ENCODE assay signal across 11 cellular contexts in genomic region chr14:35300228-35300627, GRCh38. TPM values are rescaled to one million over a fixed set of nuclear protein-coding genes. Genes with fewer than 3 reads are reported as not detected.
A peak's percentile ranks its signal among the peaks of the same experiment; 100 is the strongest.
DNase-seq lines count a peak whose midpoint lies in the region; ATAC-seq and TF ChIP-seq lines count a peak whose summit lies in the region.
"Had no signal": no experiment of that assay in that cellular context is flagged by ENCODE, and none has a peak within 500 bp of the region (broad histone marks: within the 10 kb centered on the region; RNA-seq: fewer than 3 reads in every experiment).

No MANE protein-coding gene starts in this region.

- H3K27me3 ChIP-seq in cardiac muscle cell = no peaks in the 10 kb centered on the region
- no peaks in the 10 kb centered on the region for H3K27me3 ChIP-seq in right cardiac atrium (ENCODE audit: control insufficient read depth, insufficient read depth)
- H3K27me3 ChIP-seq in SU-DHL-6 (ENCODE audit: low read length) = no peaks in the 10 kb centered on the region
- no peaks in the 10 kb centered on the region for H3K27me3 ChIP-seq in iPS-15b (ENCODE audit: control insufficient read depth, insufficient read depth, low read length)
- H3K27me3 ChIP-seq: tibial nerve had no signal

- peaks cover 99% of the 10 kb centered on the region for H3K79me2 ChIP-seq in SU-DHL-6 (ENCODE audit: insufficient read depth, low read length)

- H3K4me3 ChIP-seq in cardiac muscle cell = no peak overlapping the region
- H3K4me3 ChIP-seq in right cardiac atrium (ENCODE audit: low read length) = no peak overlapping the region
- no peak overlapping the region for H3K4me3 ChIP-seq in SU-DHL-6 (ENCODE audit: insufficient read depth, low read length, poor library complexity, severe bottlenecking)
- H3K4me3 ChIP-seq in iPS-15b (ENCODE audit: low read depth, low read length) = no peak overlapping the region
- H3K4me3 ChIP-seq: tibial nerve had no signal

- no peak overlapping the region for H3K9ac ChIP-seq in SU-DHL-6 (ENCODE audit: low read length)
- H3K9ac ChIP-seq in iPS-15b (ENCODE audit: low read depth, low read length) = peak overlapping the region; percentile 54

- H4K20me1 ChIP-seq in SU-DHL-6 (ENCODE audit: low read depth, low read length) = no peaks in the 10 kb centered on the region

- H3K9me2 ChIP-seq in SU-DHL-6 (replicated peaks; ENCODE audit: insufficient read depth, low read length) = no peaks in the 10 kb centered on the region

- H3K27ac Mint-ChIP-seq in type B pancreatic cell = peak overlapping the region; percentile 33

- DNase-seq in cardiac muscle cell (ENCODE audit: low read depth in 1 of 2, low spot score in 1 of 2) = no peak
- DNase-seq in right cardiac atrium = no peak
- DNase-seq in type B pancreatic cell (ENCODE audit: extremely low spot score, unreplicated experiment) = no peak
- no peak for DNase-seq in EL
- DNase-seq: NCI-H1092 treated with DMSO at 0.1 percent for 48 hours, OCI-M1 had no signal

- H3K27ac ChIP-seq in cardiac muscle cell (peak overlapping the region; percentile 85), right cardiac atrium (ENCODE audit: low read length) (no peak overlapping the region), SU-DHL-6 (ENCODE audit: low read depth, low read length) (peak overlapping the region; percentile 29; the same call in 1 of the 2 replicates)
- H3K27ac ChIP-seq: tibial nerve had no signal

- H3K4me2 ChIP-seq in SU-DHL-6 (ENCODE audit: low read depth, low read length, poor library complexity, severe bottlenecking) = peak overlapping the region; percentile 40

- H3K4me3 Mint-ChIP-seq in type B pancreatic cell = no peak overlapping the region

- H2AFZ ChIP-seq in SU-DHL-6 (ENCODE audit: low read depth, low read length, severe bottlenecking) = no peak overlapping the region

- peaks cover 8% of the 10 kb centered on the region for H3K4me1 Mint-ChIP-seq in type B pancreatic cell (ENCODE audit: unreplicated experiment)

- ATAC-seq in right cardiac atrium = no peak
- no peak for ATAC-seq in HG03025 (IDR thresholded peaks at IDR 0.05; ENCODE audit: low FRiP score, unreplicated experiment)
- no peak for ATAC-seq in HG02588 (IDR thresholded peaks at IDR 0.05; ENCODE audit: unreplicated experiment)

- H3K9me3 Mint-ChIP-seq in type B pancreatic cell = no peaks in the 10 kb centered on the region

- H3K4me1 ChIP-seq in cardiac muscle cell (ENCODE audit: low read depth) (peaks cover 19% of the 10 kb centered on the region), right cardiac atrium (ENCODE audit: control insufficient read depth, insufficient read depth, low read length) (peaks cover 1% of the 10 kb centered on the region), iPS-15b (ENCODE audit: control insufficient read depth, insufficient read depth, low read length) (no peaks in the 10 kb centered on the region)

- H3K9me3 ChIP-seq in cardiac muscle cell (ENCODE audit: low read depth) (no peaks in the 10 kb centered on the region), right cardiac atrium (ENCODE audit: control insufficient read depth, low read length) (no peaks in the 10 kb centered on the region), SU-DHL-6 (ENCODE audit: insufficient read depth, low read length) (no peaks in the 10 kb centered on the region), iPS-15b (ENCODE audit: control insufficient read depth, insufficient read depth, low read length) (no peaks in the 10 kb centered on the region)
- H3K9me3 ChIP-seq: tibial nerve had no signal

- H3K36me3 ChIP-seq in cardiac muscle cell (no peaks in the 10 kb centered on the region), SU-DHL-6 (ENCODE audit: low read length) (no peaks in the 10 kb centered on the region), iPS-15b (ENCODE audit: control insufficient read depth, insufficient read depth, low read length) (no peaks in the 10 kb centered on the region)

- 89% methylated on average over 3 of the region's 3 CpGs for WGBS in right cardiac atrium

- H3F3A ChIP-seq in SU-DHL-6 (ENCODE audit: insufficient read depth) = no peaks in the 10 kb centered on the region; the same call in 1 of the 2 replicates

- no peaks in the 10 kb centered on the region for H3K27me3 Mint-ChIP-seq in type B pancreatic cell

- TF ChIP-seq CTCF in cardiac muscle cell (IDR thresholded peaks at IDR 0.05; ENCODE audit: low read depth, low read length) (no peak), SU-DHL-6 (IDR thresholded peaks at IDR 0.05; ENCODE audit: insufficient read depth, low read length, poor library complexity, severe bottlenecking) (no peak), type B pancreatic cell (conservative IDR thresholded peaks at IDR 0.05) (no peak)

- intact Hi-C loops in right cardiac atrium (cut with DNase I) = no loop called here

- peaks cover 17% of the 10 kb centered on the region for H3K36me3 Mint-ChIP-seq in type B pancreatic cell

RNA-seq across cellular contexts. Expression of gene PSMA6, which starts 8.0 kb away (rescaled TPM):
- total RNA-seq in cardiac muscle cell = 143 and 221 TPM in 2 replicates
- 296 and 352 TPM in 2 replicates for polyA plus RNA-seq in cardiac muscle cell
- total RNA-seq in right cardiac atrium = 100 to 1,000 TPM; 149 to 175 (median 163) TPM
- 193 TPM for polyA plus RNA-seq in right cardiac atrium
- total RNA-seq in type B pancreatic cell (ENCODE audit: low replicate concordance) = 171 and 172 TPM in 2 replicates
